Comparison of ENCODE assay signal across 9 cellular contexts in the genomic region with DNA sequence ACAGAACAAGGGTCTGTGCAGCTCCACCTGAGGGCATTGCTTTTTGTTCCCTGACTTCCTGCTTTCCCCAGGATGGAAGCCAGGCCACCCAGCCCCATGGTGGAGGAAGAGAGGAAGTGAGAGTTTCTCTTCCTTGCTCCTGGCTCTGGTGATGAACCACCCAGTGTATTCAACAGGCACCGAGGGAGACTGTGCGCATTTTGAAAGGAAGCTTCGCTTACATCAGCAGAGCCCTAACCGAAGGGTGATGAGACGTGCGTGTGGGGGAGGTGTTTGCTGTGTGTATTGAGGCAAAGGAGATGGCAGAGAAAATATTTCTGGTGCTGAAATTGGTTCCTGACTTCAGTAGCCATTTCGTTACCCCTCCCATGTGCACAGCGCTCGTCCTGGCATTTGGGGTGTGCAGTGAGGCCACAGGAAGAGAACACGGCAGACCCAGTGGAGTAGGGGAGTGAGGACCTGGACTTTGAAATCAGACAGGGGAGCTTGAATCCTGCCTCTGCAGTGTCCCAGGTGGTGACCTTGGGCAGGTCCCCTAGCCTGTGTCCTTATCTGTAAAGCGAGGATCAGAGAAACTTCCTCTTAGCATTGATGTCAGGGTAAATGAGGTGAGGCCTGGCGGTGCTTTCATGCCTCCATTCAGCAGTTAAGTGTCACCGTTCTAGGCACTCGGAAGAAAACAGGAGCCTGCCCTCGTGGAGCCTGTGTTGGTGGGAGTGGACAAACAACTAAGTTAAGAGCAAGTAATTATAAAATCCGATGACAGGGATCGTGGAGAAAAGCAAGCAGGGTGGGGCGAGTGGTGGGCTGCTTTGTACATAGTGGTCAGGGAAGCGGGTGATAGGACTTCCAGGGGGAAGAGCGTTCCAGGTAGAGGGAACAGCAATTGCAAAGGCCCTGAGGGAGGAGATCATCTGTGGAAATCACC. TPM values are rescaled to one million over a fixed set of nuclear protein-coding genes. Genes with fewer than 3 reads are reported as not detected.
A peak's percentile ranks its signal among the peaks of the same experiment; 100 is the strongest.
DNase-seq lines count a peak whose midpoint lies in the region; ATAC-seq and TF ChIP-seq lines count a peak whose summit lies in the region.
"Had no signal": no experiment of that assay in that cellular context is flagged by ENCODE, and none has a peak within 500 bp of the region (broad histone marks: within the 10 kb centered on the region; RNA-seq: fewer than 3 reads in every experiment).

No MANE protein-coding gene starts in this region.

- no peaks in the 10 kb centered on the region for H3K9me3 ChIP-seq in iPS-20b (ENCODE audit: insufficient read depth, low read depth, low read length)

- H3K4me3 Mint-ChIP-seq in activated CD8-positive, alpha-beta T cell treated with anti-CD3 and anti-CD28 coated beads for 36 hours, result peak overlapping the region; percentile 73

- H3K9me3 Mint-ChIP-seq in activated CD8-positive, alpha-beta T cell treated with anti-CD3 and anti-CD28 coated beads for 36 hours, result peaks cover 14% of the 10 kb centered on the region

- peaks cover 63% of the 10 kb centered on the region for H3K4me1 Mint-ChIP-seq in activated CD8-positive, alpha-beta T cell treated with anti-CD3 and anti-CD28 coated beads for 36 hours (ENCODE audit: low read depth)

- H3K27me3 ChIP-seq in iPS-20b (ENCODE audit: insufficient read depth, low read length), result no peaks in the 10 kb centered on the region

- DNase-seq in Kasumi-1 (lab: John Stamatoyannopoulos, UW) (peak; percentile 71 to 76), NCI-H1105 (lab: John Stamatoyannopoulos, UW) (no peak), LoVo (ENCODE audit: low spot score) (no peak)
- peak; percentile 80 for DNase-seq in activated CD8-positive, alpha-beta T cell treated with anti-CD3 and anti-CD28 coated beads for 36 hours
- DNase-seq in stimulated activated CD8-positive, alpha-beta memory T cell treated with anti-CD3 and anti-CD28 coated beads, Interleukin-4, amount 100 ng/mL, for 48 hours, result peak; percentile 55

- H3K4me3 ChIP-seq in iPS-20b (ENCODE audit: low read length), result no peak overlapping the region

- H3K9ac ChIP-seq in iPS-20b (ENCODE audit: low read depth, low read length), result peak overlapping the region; percentile 13; the same call in 1 of the 2 replicates

- peaks cover 26% of the 10 kb centered on the region for H3K36me3 Mint-ChIP-seq in activated CD8-positive, alpha-beta T cell treated with anti-CD3 and anti-CD28 coated beads for 36 hours (ENCODE audit: low read depth)

- peaks cover 39% of the 10 kb centered on the region for H3K4me1 ChIP-seq in iPS-20b (ENCODE audit: insufficient read depth, low read length)

- no peaks in the 10 kb centered on the region for H3K27me3 Mint-ChIP-seq in activated CD8-positive, alpha-beta T cell treated with anti-CD3 and anti-CD28 coated beads for 36 hours

- peak; percentile 85 for ATAC-seq in activated CD8-positive, alpha-beta T cell treated with anti-CD3 and anti-CD28 coated beads for 36 hours
- ATAC-seq in GM18502 (IDR thresholded peaks at IDR 0.05; ENCODE audit: poor library complexity, unreplicated experiment), result no peak
- no peak for ATAC-seq in HG02623 (IDR thresholded peaks at IDR 0.05; ENCODE audit: unreplicated experiment)

- CTCF ChIA-PET in activated CD8-positive, alpha-beta T cell treated with anti-CD3 and anti-CD28 coated beads for 36 hours (lab: Charles Lee), result interaction anchor here (0.8 to 1.3 kb wide), 4 partner anchors 12 to 285 kb away, joined by 3 to 5 read pairs (median 4); no protein-coding TSS in a partner anchor

- TF ChIP-seq CTCF in activated CD8-positive, alpha-beta T cell treated with anti-CD3 and anti-CD28 coated beads for 36 hours (IDR thresholded peaks at IDR 0.05), result no peak

- H3K36me3 ChIP-seq in iPS-20b (ENCODE audit: insufficient read depth, low read depth, low read length), result peaks cover 7% of the 10 kb centered on the region; the same call in 1 of the 2 replicates

- H3K27ac Mint-ChIP-seq in activated CD8-positive, alpha-beta T cell treated with anti-CD3 and anti-CD28 coated beads for 36 hours, result peak overlapping the region; percentile 94

- POLR2A ChIA-PET in activated CD8-positive, alpha-beta T cell treated with anti-CD3 and anti-CD28 coated beads for 36 hours (lab: Charles Lee), result interaction anchor here (1.0 kb wide), 1 partner anchor 11 kb away, joined by 4 read pairs; no protein-coding TSS in a partner anchor

- peak overlapping the region; percentile 1 for H3K27ac ChIP-seq in iPS-20b (ENCODE audit: low read length)
- H3K27ac ChIP-seq: VCaP had no signal

- intact Hi-C loops in activated CD8-positive, alpha-beta T cell treated with anti-CD3 and anti-CD28 coated beads for 36 hours (cut with micrococcal nuclease), result no loop called here

RNA-seq across cellular contexts. Expression of a gene that starts 7.4 kb away (rescaled TPM):
- 10 to 100 TPM; 37.6 to 38.5 TPM for total RNA-seq in activated CD8-positive, alpha-beta T cell treated with anti-CD3 and anti-CD28 coated beads for 36 hours

Comparison
In these comparisons a context has a peak if more than half of its experiments do, and no peak if none do; other contexts are left out.
1. DNase-seq: peak in Kasumi-1 (2 of 2), activated CD8-positive, alpha-beta T cell treated with anti-CD3 and anti-CD28 coated beads for 36 hours (single experiment) and stimulated activated CD8-positive, alpha-beta memory T cell treated with anti-CD3 and anti-CD28 coated beads, Interleukin-4, amount 100 ng/mL, for 48 hours (single experiment); none in NCI-H1105 (single experiment) and LoVo (single experiment).